In the genomic region with DNA sequence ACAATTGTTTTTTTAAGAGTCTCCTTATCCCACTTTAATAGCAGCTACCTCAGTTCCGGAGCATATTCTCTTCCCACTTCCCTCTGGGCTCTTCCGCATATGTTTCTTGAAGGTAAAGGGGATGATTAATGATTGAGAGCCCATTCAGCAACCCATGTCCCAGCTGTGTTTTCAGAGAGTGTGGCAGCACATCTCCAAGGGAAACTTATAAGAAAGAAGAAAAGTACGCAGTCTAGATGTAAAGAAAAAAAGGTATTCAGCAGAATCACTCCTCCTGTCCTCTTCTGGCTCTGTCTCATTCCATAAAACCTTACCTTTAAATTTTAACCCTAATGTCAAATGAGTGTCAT, we compare ENCODE assay signal across 1 cellular context.
TF ChIP-seq lines count a peak whose summit lies in the region.

No MANE protein-coding gene starts in this region.

TF ChIP-seq in GM12878, 131 proteins besides CTCF, POLR2A, EP300 and RAD21 (continued from another document):
- TF ChIP-seq ZNF687 (IDR thresholded peaks at IDR 0.05): no peak
- TF ChIP-seq IRF5 (IDR thresholded peaks at IDR 0.05; ENCODE audit: borderline replicate concordance): no peak
- no peak for TF ChIP-seq HCFC1 (IDR thresholded peaks at IDR 0.05; ENCODE audit: low read length)
- TF ChIP-seq CBFB (IDR thresholded peaks at IDR 0.05; ENCODE audit: low read depth): no peak
- no peak for TF ChIP-seq SMAD1 (IDR thresholded peaks at IDR 0.05; ENCODE audit: low read depth, partially characterized antibody)
- no peak for TF ChIP-seq EZH2 (IDR thresholded peaks at IDR 0.05; ENCODE audit: borderline replicate concordance, control insufficient read depth, low read depth, low read length)
- no peak for TF ChIP-seq ZNF384 (IDR thresholded peaks at IDR 0.05; ENCODE audit: borderline replicate concordance, low read depth, low read length)
- TF ChIP-seq, protein P1, sequence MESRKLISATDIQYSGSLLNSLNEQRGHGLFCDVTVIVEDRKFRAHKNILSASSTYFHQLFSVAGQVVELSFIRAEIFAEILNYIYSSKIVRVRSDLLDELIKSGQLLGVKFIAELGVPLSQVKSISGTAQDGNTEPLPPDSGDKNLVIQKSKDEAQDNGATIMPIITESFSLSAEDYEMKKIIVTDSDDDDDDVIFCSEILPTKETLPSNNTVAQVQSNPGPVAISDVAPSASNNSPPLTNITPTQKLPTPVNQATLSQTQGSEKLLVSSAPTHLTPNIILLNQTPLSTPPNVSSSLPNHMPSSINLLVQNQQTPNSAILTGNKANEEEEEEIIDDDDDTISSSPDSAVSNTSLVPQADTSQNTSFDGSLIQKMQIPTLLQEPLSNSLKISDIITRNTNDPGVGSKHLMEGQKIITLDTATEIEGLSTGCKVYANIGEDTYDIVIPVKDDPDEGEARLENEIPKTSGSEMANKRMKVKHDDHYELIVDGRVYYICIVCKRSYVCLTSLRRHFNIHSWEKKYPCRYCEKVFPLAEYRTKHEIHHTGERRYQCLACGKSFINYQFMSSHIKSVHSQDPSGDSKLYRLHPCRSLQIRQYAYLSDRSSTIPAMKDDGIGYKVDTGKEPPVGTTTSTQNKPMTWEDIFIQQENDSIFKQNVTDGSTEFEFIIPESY (IDR thresholded peaks at IDR 0.05): no peak
TF ChIP-seq in GM12878: peak in this region for 0.
